Comparison of ENCODE assay signal across 9 cellular contexts in the genomic region with DNA sequence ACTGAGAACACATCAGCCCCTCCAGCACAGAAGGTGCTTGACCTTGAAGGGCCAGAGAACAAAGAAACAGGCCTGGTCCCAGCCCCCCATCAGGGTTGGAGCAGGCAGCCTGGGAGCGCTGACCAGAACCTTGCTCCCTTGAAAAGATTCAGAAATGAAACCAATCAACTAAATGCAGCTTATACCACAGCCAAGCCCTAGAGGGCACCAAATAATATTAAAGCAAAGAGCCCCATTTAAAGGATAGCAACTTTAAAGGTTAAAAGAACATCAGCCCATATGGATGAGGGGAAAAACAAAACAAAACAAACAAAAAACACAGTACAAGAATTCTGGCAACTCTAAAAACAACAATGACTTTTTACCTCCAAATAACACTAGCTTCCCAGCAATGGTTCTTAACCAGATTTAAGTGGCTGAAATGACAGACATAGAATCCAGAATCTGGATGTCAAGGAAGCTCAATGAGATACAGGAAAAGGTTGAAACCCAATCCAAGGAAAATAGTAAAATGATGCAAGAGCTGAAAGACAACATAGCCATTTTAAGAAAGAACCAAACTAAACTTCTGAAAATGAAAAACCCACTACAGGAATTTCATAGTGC.
DNase-seq lines count a peak whose midpoint lies in the region; ATAC-seq, FAIRE-seq and TF ChIP-seq lines count a peak whose summit lies in the region.
"Had no signal": no experiment of that assay in that cellular context is flagged by ENCODE, and none has a peak within 500 bp of the region (broad histone marks: within the 10 kb centered on the region; RNA-seq: fewer than 3 reads in every experiment).

No MANE protein-coding gene starts in this region.

- no peak overlapping the region for H3K27ac ChIP-seq in GM12878 (ENCODE audit: control insufficient read depth, insufficient read depth)

- CTCF ChIA-PET in Caco-2 (lab: Charles Lee) (interaction anchor here (0.9 to 1.1 kb wide), 2 partner anchors 93 to 413 kb away, joined by 3 to 6 read pairs; no protein-coding TSS in a partner anchor), GM12878 (lab: Yijun Ruan, JAX) (interaction anchor here (0.6 to 0.9 kb wide), 5 partner anchors 15 to 866 kb away, joined by 3 read pairs; no protein-coding TSS in a partner anchor)
- CTCF ChIA-PET in activated naive CD4-positive, alpha-beta T cell treated with anti-CD3 and anti-CD28 coated beads for 36 hours (lab: Charles Lee) = interaction anchor here (0.5 kb wide), 1 partner anchor 12 kb away, joined by 3 read pairs; no protein-coding TSS in a partner anchor

- intact Hi-C loops in Caco-2 (cut with micrococcal nuclease; ENCODE audit: unreplicated experiment) (no loop called here), GM12878 (cut with micrococcal nuclease; ENCODE audit: unreplicated experiment) (loop anchor here (5.0 kb wide), 1 partner anchor 866 kb away; no protein-coding TSS in a partner anchor), mucosa of descending colon (cut with DNase I, micrococcal nuclease) (no loop called here)
- intact Hi-C loops in activated naive CD4-positive, alpha-beta T cell treated with anti-CD3 and anti-CD28 coated beads for 36 hours (cut with micrococcal nuclease) = no loop called here

- FAIRE-seq in GM12878 (lab: Jason Lieb, UNC) = no peak

- H3K4me3 ChIP-seq in Caco-2 (ENCODE audit: low read depth, low read length) (no peak overlapping the region), GM12878 (no peak overlapping the region), mucosa of descending colon (no peak overlapping the region)
- H3K4me3 ChIP-seq: lung had no signal

- no peaks in the 10 kb centered on the region for H4K20me1 ChIP-seq in GM12878 (ENCODE audit: control insufficient read depth, insufficient read depth)

- TF ChIP-seq EP300 in GM12878 (IDR thresholded peaks at IDR 0.05; ENCODE audit: borderline replicate concordance in 1 of 2, control insufficient read depth in 1 of 2, low read depth in 2 of 2, low read length in 2 of 2) = no peak

- H3K4me2 ChIP-seq in GM12878 (ENCODE audit: control insufficient read depth, insufficient read depth) = no peak overlapping the region

- no peaks in the 10 kb centered on the region for H3K36me3 Mint-ChIP-seq in Caco-2 (ENCODE audit: insufficient read depth, unreplicated experiment)
- no peaks in the 10 kb centered on the region for H3K36me3 Mint-ChIP-seq in activated naive CD4-positive, alpha-beta T cell treated with anti-CD3 and anti-CD28 coated beads for 36 hours (ENCODE audit: low read depth)

- TF ChIP-seq POLR2A in GM12878 (IDR thresholded peaks at IDR 0.05; ENCODE audit: low read depth, low read length) = no peak

- H3K9me3 ChIP-seq in Caco-2 (no peaks in the 10 kb centered on the region), GM12878 (replicated peaks; ENCODE audit: control insufficient read depth, insufficient read depth, low read length) (no peaks in the 10 kb centered on the region; the same call in 2 of the 3 replicates), mucosa of descending colon (no peaks in the 10 kb centered on the region)

- H3K27ac Mint-ChIP-seq in Caco-2 (ENCODE audit: unreplicated experiment) = no peak overlapping the region
- H3K27ac Mint-ChIP-seq in activated naive CD4-positive, alpha-beta T cell treated with anti-CD3 and anti-CD28 coated beads for 36 hours = no peak overlapping the region

- no peak overlapping the region for H3K9ac ChIP-seq in GM12878 (ENCODE audit: control insufficient read depth, insufficient read depth, low read length)

- H2AFZ ChIP-seq in GM12878 (ENCODE audit: control insufficient read depth, low read depth, low read length) = no peak overlapping the region

- no peaks in the 10 kb centered on the region for H3K9me3 Mint-ChIP-seq in Caco-2 (ENCODE audit: unreplicated experiment)
- peaks cover 5% of the 10 kb centered on the region for H3K9me3 Mint-ChIP-seq in activated naive CD4-positive, alpha-beta T cell treated with anti-CD3 and anti-CD28 coated beads for 36 hours

- POLR2A ChIA-PET in Caco-2 (lab: Charles Lee) = no interaction called here
- POLR2A ChIA-PET in GM12878 (lab: Charles Lee) = interaction anchor here (0.5 kb wide), 1 partner anchor 1606 kb away, joined by 4 read pairs; no protein-coding TSS in a partner anchor

- in situ Hi-C loops in GM12878 (cut with MboI) = no loop called here

- no peaks in the 10 kb centered on the region for H3K79me2 ChIP-seq in GM12878 (ENCODE audit: control insufficient read depth, insufficient read depth, low read length)

- peaks cover 1% of the 10 kb centered on the region for H3K27me3 Mint-ChIP-seq in Caco-2 (ENCODE audit: insufficient read depth, unreplicated experiment)
- no peaks in the 10 kb centered on the region for H3K27me3 Mint-ChIP-seq in activated naive CD4-positive, alpha-beta T cell treated with anti-CD3 and anti-CD28 coated beads for 36 hours (ENCODE audit: low read depth)

- peak; percentile 67 for TF ChIP-seq RAD21 in GM12878 (IDR thresholded peaks at IDR 0.05; ENCODE audit: insufficient read depth, low read depth, low read length)

- no peaks in the 10 kb centered on the region for H3K36me3 ChIP-seq in Caco-2 (ENCODE audit: control insufficient read depth, insufficient read depth, low read length)
- no peaks in the 10 kb centered on the region for H3K36me3 ChIP-seq in GM12878 (ENCODE audit: control insufficient read depth in 2 of 2, insufficient read depth in 2 of 2, low read length in 1 of 2)
- H3K36me3 ChIP-seq in mucosa of descending colon (ENCODE audit: low read depth) = no peaks in the 10 kb centered on the region

- ATAC-seq in GM12878 (peak; percentile 54; the same call in 2 of the 3 replicates), mucosa of descending colon (peak; percentile 36), HG03469 (IDR thresholded peaks at IDR 0.05; ENCODE audit: unreplicated experiment) (no peak)

- RAD21 ChIA-PET in GM12878 (lab: Charles Lee; ENCODE audit: unreplicated experiment) = no interaction called here

- TF ChIP-seq CTCF in Caco-2 (IDR thresholded peaks at IDR 0.05; ENCODE audit: insufficient read depth in 1 of 2, low read depth in 1 of 2, low read length in 1 of 2, severe bottlenecking in 1 of 2, unreplicated experiment in 1 of 2) (peak; percentile 44 to 54), GM12878 (IDR thresholded peaks at IDR 0.05 in 2 of 3, conservative IDR thresholded peaks at IDR 0.05 in 1 of 3; ENCODE audit: control insufficient read depth in 2 of 3, extremely low read depth in 1 of 3, insufficient read depth in 1 of 3, low read depth in 3 of 3, low read length in 3 of 3) (peak; percentile 27 to 46 (median 46); a peak in 5 of 6 replicates), mucosa of descending colon (IDR thresholded peaks at IDR 0.05) (no peak)

- no peaks in the 10 kb centered on the region for H3K4me1 Mint-ChIP-seq in Caco-2 (ENCODE audit: low read depth, unreplicated experiment)
- H3K4me1 Mint-ChIP-seq in activated naive CD4-positive, alpha-beta T cell treated with anti-CD3 and anti-CD28 coated beads for 36 hours (ENCODE audit: low read depth) = no peaks in the 10 kb centered on the region

- peak in 1 of 2 experiments; percentile 11 for DNase-seq in Caco-2
- peak; percentile 37 for DNase-seq in HT1080 (ENCODE audit: low read depth)
- DNase-seq in GM12878 (ENCODE audit: low read depth, low spot score) = no peak
- peak in 1 of 3 donors; percentile 43 for DNase-seq in mucosa of descending colon
- DNase-seq in activated naive CD4-positive, alpha-beta T cell treated with anti-CD3 and anti-CD28 coated beads for 36 hours = no peak
- DNase-seq in GM19240 (ENCODE audit: insufficient read length, low spot score) = no peak
- DNase-seq in middle frontal gyrus (ENCODE audit: extremely low spot score, low spot score) = no peak

- H3K4me3 Mint-ChIP-seq in Caco-2 (ENCODE audit: unreplicated experiment) = no peak overlapping the region
- H3K4me3 Mint-ChIP-seq in activated naive CD4-positive, alpha-beta T cell treated with anti-CD3 and anti-CD28 coated beads for 36 hours = no peak overlapping the region

- SMC1A ChIA-PET in GM12878 (lab: Charles Lee; ENCODE audit: uncharacterized antibody, unreplicated experiment) = interaction anchor here (0.6 to 1.0 kb wide), 4 partner anchors 10 to 609 kb away, joined by 3 to 4 read pairs (median 3); no protein-coding TSS in a partner anchor

- H3K27me3 ChIP-seq in Caco-2 (replicated peaks; ENCODE audit: control insufficient read depth, insufficient read depth, low read length) (no peaks in the 10 kb centered on the region), GM12878 (replicated peaks in 1 of 2; ENCODE audit: control insufficient read depth in 2 of 2, insufficient read depth in 2 of 2, low read length in 1 of 2) (no peaks in the 10 kb centered on the region; a peak in 1 of 4 replicates)

- 0% methylated on average over 1 of the region's 1 CpG for WGBS in GM12878 (ENCODE audit: insufficient coverage, insufficient replicate concordance, low lambda C conversion rate, missing lambda C conversion rate)

- BruUV-seq in Caco-2 (replicated peaks; lab: Mats Ljungman, UMichigan) (no TSS peak), GM12878 (replicated peaks; lab: Mats Ljungman, UMichigan) (no TSS peak)

- no peaks in the 10 kb centered on the region for H3K4me1 ChIP-seq in Caco-2
- H3K4me1 ChIP-seq in GM12878 (ENCODE audit: control insufficient read depth, insufficient read depth, low read length) = no peaks in the 10 kb centered on the region
- H3K4me1 ChIP-seq in mucosa of descending colon (ENCODE audit: low read depth) = no peaks in the 10 kb centered on the region

TF ChIP-seq in GM12878, 131 proteins besides CTCF, POLR2A, EP300 and RAD21:
- TF ChIP-seq SMC3 (IDR thresholded peaks at IDR 0.05; ENCODE audit: borderline replicate concordance, low read length) = peak; percentile 38; the same call in 1 of the 2 replicates
- 0 out of 2 replicates have a peak, but pooled peaks have one; percentile 21 for TF ChIP-seq RUNX3 (IDR thresholded peaks at IDR 0.05; ENCODE audit: low read length)
- TF ChIP-seq NFYA (IDR thresholded peaks at IDR 0.05; ENCODE audit: borderline replicate concordance, low read depth, low read length) = no peak
- TF ChIP-seq JUND (IDR thresholded peaks at IDR 0.05; ENCODE audit: low read depth, low read length) = no peak
